8 cellular contexts compared by ENCODE assay signal in genomic region chr2:218568190-218569037, GRCh38. TPM values are rescaled to one million over a fixed set of nuclear protein-coding genes. Genes with fewer than 3 reads are reported as not detected.
DNase-seq lines count a peak whose midpoint lies in the region; TF ChIP-seq lines count a peak whose summit lies in the region.

A gene with protein sequence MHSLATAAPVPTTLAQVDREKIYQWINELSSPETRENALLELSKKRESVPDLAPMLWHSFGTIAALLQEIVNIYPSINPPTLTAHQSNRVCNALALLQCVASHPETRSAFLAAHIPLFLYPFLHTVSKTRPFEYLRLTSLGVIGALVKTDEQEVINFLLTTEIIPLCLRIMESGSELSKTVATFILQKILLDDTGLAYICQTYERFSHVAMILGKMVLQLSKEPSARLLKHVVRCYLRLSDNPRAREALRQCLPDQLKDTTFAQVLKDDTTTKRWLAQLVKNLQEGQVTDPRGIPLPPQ (plus strand): TSS chr2:218568839. CDS start chr2:218568955, 116 bp downstream.
A gene with protein sequence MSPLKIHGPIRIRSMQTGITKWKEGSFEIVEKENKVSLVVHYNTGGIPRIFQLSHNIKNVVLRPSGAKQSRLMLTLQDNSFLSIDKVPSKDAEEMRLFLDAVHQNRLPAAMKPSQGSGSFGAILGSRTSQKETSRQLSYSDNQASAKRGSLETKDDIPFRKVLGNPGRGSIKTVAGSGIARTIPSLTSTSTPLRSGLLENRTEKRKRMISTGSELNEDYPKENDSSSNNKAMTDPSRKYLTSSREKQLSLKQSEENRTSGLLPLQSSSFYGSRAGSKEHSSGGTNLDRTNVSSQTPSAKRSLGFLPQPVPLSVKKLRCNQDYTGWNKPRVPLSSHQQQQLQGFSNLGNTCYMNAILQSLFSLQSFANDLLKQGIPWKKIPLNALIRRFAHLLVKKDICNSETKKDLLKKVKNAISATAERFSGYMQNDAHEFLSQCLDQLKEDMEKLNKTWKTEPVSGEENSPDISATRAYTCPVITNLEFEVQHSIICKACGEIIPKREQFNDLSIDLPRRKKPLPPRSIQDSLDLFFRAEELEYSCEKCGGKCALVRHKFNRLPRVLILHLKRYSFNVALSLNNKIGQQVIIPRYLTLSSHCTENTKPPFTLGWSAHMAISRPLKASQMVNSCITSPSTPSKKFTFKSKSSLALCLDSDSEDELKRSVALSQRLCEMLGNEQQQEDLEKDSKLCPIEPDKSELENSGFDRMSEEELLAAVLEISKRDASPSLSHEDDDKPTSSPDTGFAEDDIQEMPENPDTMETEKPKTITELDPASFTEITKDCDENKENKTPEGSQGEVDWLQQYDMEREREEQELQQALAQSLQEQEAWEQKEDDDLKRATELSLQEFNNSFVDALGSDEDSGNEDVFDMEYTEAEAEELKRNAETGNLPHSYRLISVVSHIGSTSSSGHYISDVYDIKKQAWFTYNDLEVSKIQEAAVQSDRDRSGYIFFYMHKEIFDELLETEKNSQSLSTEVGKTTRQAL (minus strand): TSS chr2:218568351. CDS start chr2:218558653, 9,698 bp downstream.

- H3K36me3 ChIP-seq in ES-I3 (ENCODE audit: insufficient read depth, low read length) (peaks cover 3% of the 10 kb centered on the region; the same call in 1 of the 2 replicates), HAP-1 (replicated peaks) (peaks cover 13% of the 10 kb centered on the region), MM.1S (replicated peaks; ENCODE audit: insufficient read depth, low read length) (peaks cover 5% of the 10 kb centered on the region; the same call in 1 of the 2 replicates), neural cell (ENCODE audit: insufficient read depth, low read length) (no peaks in the 10 kb centered on the region), stomach (peaks cover 0 to 19% (median 16%) of the 10 kb centered on the region in 4 donors)

- no peaks in the 10 kb centered on the region for H3K27me3 ChIP-seq in HAP-1 (ENCODE audit: low read depth)
- no peaks in the 10 kb centered on the region for H3K27me3 ChIP-seq in MM.1S (replicated peaks; ENCODE audit: insufficient read depth, low read length)
- H3K27me3 ChIP-seq in neural cell (ENCODE audit: insufficient read depth, low read depth, low read length), result no peaks in the 10 kb centered on the region
- H3K27me3 ChIP-seq in stomach, result no peaks in the 10 kb centered on the region

- peak; percentile 97 to 100 for DNase-seq in HAP-1 (ENCODE audit: low spot score in 2 of 2)
- peak; percentile 99 for DNase-seq in MM.1S
- DNase-seq in SIG-M5 (lab: John Stamatoyannopoulos, UW), result peak; percentile 91
- DNase-seq in activated gamma-delta T cell (lab: John Stamatoyannopoulos, UW), result peak; percentile 99
- DNase-seq in fibroblast of the conjunctiva (ENCODE audit: low read depth), result peak; percentile 97
- DNase-seq in stomach, result peak; percentile 100

- in situ Hi-C loops in HAP-1 (cut with MboI; ENCODE audit: low sequenced_read_pairs), result no loop called here

- H3K79me2 ChIP-seq in MM.1S (ENCODE audit: low read length), result peaks cover 96% of the 10 kb centered on the region
- H3K79me2 ChIP-seq in neural cell (replicated peaks; ENCODE audit: insufficient read depth, low read length), result peaks cover 86% of the 10 kb centered on the region

- H3K9me3 ChIP-seq in ES-I3 (ENCODE audit: control insufficient read depth, insufficient read depth, low read length) (no peaks in the 10 kb centered on the region), HAP-1 (no peaks in the 10 kb centered on the region), MM.1S (replicated peaks; ENCODE audit: insufficient read depth, low read length) (no peaks in the 10 kb centered on the region), neural cell (ENCODE audit: low read length) (no peaks in the 10 kb centered on the region), stomach (no peaks in the 10 kb centered on the region)

- H3K9ac ChIP-seq in ES-I3 (ENCODE audit: low read depth, low read length) (peak within 1 kb of the TSS; percentile 83), MM.1S (ENCODE audit: low read length) (peak within 1 kb of the TSS; percentile 99), neural cell (ENCODE audit: low read length) (peak within 1 kb of the TSS; percentile 90)

- intact Hi-C loops in stomach (cut with DNase I; ENCODE audit: low total_unique reads), result no loop called here

- H3K9me2 ChIP-seq in MM.1S (replicated peaks; ENCODE audit: insufficient read depth, low read length) (no peaks in the 10 kb centered on the region), neural cell (ENCODE audit: insufficient read depth, low read length) (no peaks in the 10 kb centered on the region)

- H3F3A ChIP-seq in MM.1S (ENCODE audit: insufficient read depth, low read length) (peaks cover 25% of the 10 kb centered on the region), neural cell (ENCODE audit: insufficient read depth, low read length, poor library complexity, severe bottlenecking) (no peaks in the 10 kb centered on the region)

- TF ChIP-seq EP300 in neural cell (conservative IDR thresholded peaks at IDR 0.05; ENCODE audit: poor library complexity, severe bottlenecking) (peak; percentile 57), stomach (IDR thresholded peaks at IDR 0.05) (peak; percentile 44)

- 0 to 1% (median 0%) methylated on average over 68 to 77 of the region's 77 CpGs for WGBS in stomach, 5 donors

- peak within 1 kb of the TSS; percentile 99 for H3K27ac ChIP-seq in MM.1S (ENCODE audit: low read length)
- H3K27ac ChIP-seq in neural cell (ENCODE audit: low read length), result peak within 1 kb of the TSS; percentile 89
- peak within 1 kb of the TSS; percentile 89 to 100 (median 97) for H3K27ac ChIP-seq in stomach

- peak in 1 of 4 donors; percentile 70 for TF ChIP-seq POLR2A in stomach (IDR thresholded peaks at IDR 0.05)

- H3K4me2 ChIP-seq in MM.1S (ENCODE audit: low read depth, low read length) (peak within 1 kb of the TSS; percentile 91), neural cell (ENCODE audit: low read length) (peak within 1 kb of the TSS; percentile 93)

- H4K20me1 ChIP-seq in MM.1S (ENCODE audit: insufficient read depth, low read length), result peaks cover 3% of the 10 kb centered on the region; the same call in 1 of the 2 replicates
- H4K20me1 ChIP-seq in neural cell (ENCODE audit: insufficient read depth), result no peaks in the 10 kb centered on the region

- TF ChIP-seq CTCF in MM.1S (IDR thresholded peaks at IDR 0.05; ENCODE audit: low read length) (no peak), neural cell (IDR thresholded peaks at IDR 0.05; ENCODE audit: poor library complexity, severe bottlenecking) (no peak), stomach (IDR thresholded peaks at IDR 0.05) (peak in 2 of 7 experiments; percentile 13 to 14)

- no peak for TF ChIP-seq RAD21 in neural cell (conservative IDR thresholded peaks at IDR 0.05)

- H3K4me1 ChIP-seq in ES-I3 (ENCODE audit: insufficient read depth, low read length) (peaks cover 12% of the 10 kb centered on the region; the same call in 1 of the 2 replicates), HAP-1 (peaks cover 16% of the 10 kb centered on the region), MM.1S (ENCODE audit: low read length) (peaks cover 27% of the 10 kb centered on the region), stomach (peaks cover 26 to 69% (median 48%) of the 10 kb centered on the region in 4 donors)

- H2AFZ ChIP-seq in MM.1S (ENCODE audit: low read length) (peak within 1 kb of the TSS; percentile 97), neural cell (ENCODE audit: low read depth, low read length) (peak within 1 kb of the TSS; percentile 88)

- H3K4me3 ChIP-seq in HAP-1, result peak within 1 kb of the TSS; percentile 80
- peak within 1 kb of the TSS; percentile 89 for H3K4me3 ChIP-seq in MM.1S (ENCODE audit: low read length)
- peak within 1 kb of the TSS; percentile 67 for H3K4me3 ChIP-seq in neural cell (ENCODE audit: low read length)
- peak within 1 kb of the TSS; percentile 70 to 86 (median 84) for H3K4me3 ChIP-seq in stomach

TF ChIP-seq in neural cell, 6 proteins besides CTCF, POLR2A, EP300 and RAD21:
- TF ChIP-seq MXI1 (conservative IDR thresholded peaks at IDR 0.05; ENCODE audit: poor library complexity, severe bottlenecking) (peak; percentile 87), EZH2 (IDR thresholded peaks at IDR 0.05; ENCODE audit: borderline replicate concordance, insufficient read depth, low read length, poor library complexity, severe bottlenecking) (no peak), SMC3 (conservative IDR thresholded peaks at IDR 0.05; ENCODE audit: poor library complexity) (no peak), TAF1 (IDR thresholded peaks at IDR 0.05; ENCODE audit: low read depth) (no peak), POLR2AphosphoS5 (IDR thresholded peaks at IDR 0.05) (peak; percentile 94)
- TF ChIP-seq, protein P1, sequence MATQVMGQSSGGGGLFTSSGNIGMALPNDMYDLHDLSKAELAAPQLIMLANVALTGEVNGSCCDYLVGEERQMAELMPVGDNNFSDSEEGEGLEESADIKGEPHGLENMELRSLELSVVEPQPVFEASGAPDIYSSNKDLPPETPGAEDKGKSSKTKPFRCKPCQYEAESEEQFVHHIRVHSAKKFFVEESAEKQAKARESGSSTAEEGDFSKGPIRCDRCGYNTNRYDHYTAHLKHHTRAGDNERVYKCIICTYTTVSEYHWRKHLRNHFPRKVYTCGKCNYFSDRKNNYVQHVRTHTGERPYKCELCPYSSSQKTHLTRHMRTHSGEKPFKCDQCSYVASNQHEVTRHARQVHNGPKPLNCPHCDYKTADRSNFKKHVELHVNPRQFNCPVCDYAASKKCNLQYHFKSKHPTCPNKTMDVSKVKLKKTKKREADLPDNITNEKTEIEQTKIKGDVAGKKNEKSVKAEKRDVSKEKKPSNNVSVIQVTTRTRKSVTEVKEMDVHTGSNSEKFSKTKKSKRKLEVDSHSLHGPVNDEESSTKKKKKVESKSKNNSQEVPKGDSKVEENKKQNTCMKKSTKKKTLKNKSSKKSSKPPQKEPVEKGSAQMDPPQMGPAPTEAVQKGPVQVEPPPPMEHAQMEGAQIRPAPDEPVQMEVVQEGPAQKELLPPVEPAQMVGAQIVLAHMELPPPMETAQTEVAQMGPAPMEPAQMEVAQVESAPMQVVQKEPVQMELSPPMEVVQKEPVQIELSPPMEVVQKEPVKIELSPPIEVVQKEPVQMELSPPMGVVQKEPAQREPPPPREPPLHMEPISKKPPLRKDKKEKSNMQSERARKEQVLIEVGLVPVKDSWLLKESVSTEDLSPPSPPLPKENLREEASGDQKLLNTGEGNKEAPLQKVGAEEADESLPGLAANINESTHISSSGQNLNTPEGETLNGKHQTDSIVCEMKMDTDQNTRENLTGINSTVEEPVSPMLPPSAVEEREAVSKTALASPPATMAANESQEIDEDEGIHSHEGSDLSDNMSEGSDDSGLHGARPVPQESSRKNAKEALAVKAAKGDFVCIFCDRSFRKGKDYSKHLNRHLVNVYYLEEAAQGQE (IDR thresholded peaks at IDR 0.05; ENCODE audit: borderline replicate concordance), result no peak
TF ChIP-seq in neural cell: peak in this region for 2.

RNA-seq across cellular contexts. Expression of the first gene that starts in this region (rescaled TPM):
- 72.1 and 94.7 TPM in 2 replicates for polyA plus RNA-seq in neural cell
- polyA minus RNA-seq in neural cell, result 93.7 and 107 TPM in 2 replicates
- total RNA-seq in stomach, result 10 to 100 TPM in 4 of 5 donors, 1 to 10 TPM in 1; 5.5 to 64.8 (median 47.8) TPM
- polyA plus RNA-seq in stomach, result 10 to 100 TPM; 13.0 to 14.7 (median 14.1) TPM

RNA-seq across cellular contexts. Expression of the second gene that starts in this region (rescaled TPM):
- polyA plus RNA-seq in neural cell (16.5 and 20.2 TPM in 2 replicates), stomach (1 to 10 TPM; 1.6 to 2.0 (median 1.8) TPM)
- 54.3 and 59.6 TPM in 2 replicates for polyA minus RNA-seq in neural cell
- 10 to 100 TPM in 3 of 5 donors, 1 to 10 TPM in 2; 2.3 to 81.4 (median 10.9) TPM for total RNA-seq in stomach

Comparison
In these comparisons a context has a peak if more than half of its experiments do, and no peak if none do; other contexts are left out.
1. Peak in every context shown above with its lines: DNase-seq, H3K4me3 ChIP-seq and H3K27ac ChIP-seq.